14 cellular contexts compared by ENCODE assay signal in the genomic region with DNA sequence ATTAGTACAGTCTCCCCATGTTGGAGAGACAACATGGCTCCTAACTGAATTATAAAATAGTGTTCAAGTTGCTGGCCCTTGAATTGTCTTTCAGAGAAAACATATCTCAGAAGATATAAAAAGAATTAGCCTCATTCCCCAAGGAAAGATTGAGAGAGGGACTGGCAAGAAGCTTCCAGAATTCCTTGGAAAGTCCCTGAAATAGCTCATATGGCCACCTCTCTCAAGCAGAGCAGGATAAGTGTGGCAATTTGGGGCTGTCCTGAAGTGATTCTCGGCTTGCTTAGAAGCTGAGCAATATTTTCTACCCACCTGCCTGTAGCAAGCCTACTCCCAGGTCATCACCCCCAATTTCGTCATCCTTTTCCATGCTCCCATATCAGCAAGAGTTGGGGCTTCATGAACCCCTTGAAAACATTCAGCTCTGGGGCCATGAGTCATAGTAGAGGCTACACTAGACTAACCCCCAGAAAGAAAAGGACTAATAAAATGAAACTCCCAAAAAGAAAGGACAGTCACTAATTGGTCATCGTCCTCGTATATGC.
"Had no signal": no experiment of that assay in that cellular context is flagged by ENCODE, and none has a peak within 500 bp of the region (broad histone marks: within the 10 kb centered on the region; RNA-seq: fewer than 3 reads in every experiment).

No MANE protein-coding gene starts in this region.

- H3K36me3 Mint-ChIP-seq: mesothelial cell of epicardium, type B pancreatic cell had no signal

- H3K4me3 Mint-ChIP-seq: activated naive CD4-positive, alpha-beta T cell treated with anti-CD3 and anti-CD28 coated beads for 36 hours; activated naive CD8-positive, alpha-beta T cell treated with anti-CD3 and anti-CD28 coated beads, Interleukin-2, amount 50 U/mL, for 24 hours; mesothelial cell of epicardium; type B pancreatic cell had no signal

- H3K27ac Mint-ChIP-seq: activated naive CD4-positive, alpha-beta T cell treated with anti-CD3 and anti-CD28 coated beads for 36 hours; activated naive CD8-positive, alpha-beta T cell treated with anti-CD3 and anti-CD28 coated beads, Interleukin-2, amount 50 U/mL, for 24 hours; mesothelial cell of epicardium; type B pancreatic cell had no signal

- H3K27me3 Mint-ChIP-seq: activated naive CD8-positive, alpha-beta T cell treated with anti-CD3 and anti-CD28 coated beads, Interleukin-2, amount 50 U/mL, for 24 hours; type B pancreatic cell had no signal

- H3K9me3 Mint-ChIP-seq: activated naive CD4-positive, alpha-beta T cell treated with anti-CD3 and anti-CD28 coated beads for 36 hours; activated naive CD8-positive, alpha-beta T cell treated with anti-CD3 and anti-CD28 coated beads, Interleukin-2, amount 50 U/mL, for 24 hours; mesothelial cell of epicardium; type B pancreatic cell had no signal

- H3K4me1 Mint-ChIP-seq: activated naive CD8-positive, alpha-beta T cell treated with anti-CD3 and anti-CD28 coated beads, Interleukin-2, amount 50 U/mL, for 24 hours had no signal

- ATAC-seq: activated naive CD8-positive, alpha-beta T cell treated with anti-CD3 and anti-CD28 coated beads, Interleukin-2, amount 50 U/mL, for 24 hours had no signal

- H3K27ac ChIP-seq: SK-N-MC, VCaP had no signal

- H3K4me3 ChIP-seq: SK-N-MC had no signal

- DNase-seq: activated CD4-positive, alpha-beta T cell treated with anti-CD3 and anti-CD28 coated beads for 1 hour; activated CD4-positive, alpha-beta T cell treated with anti-CD3 and anti-CD28 coated beads, Interleukin-2, amount 50 U/mL, for 4 hours; activated naive CD4-positive, alpha-beta T cell treated with anti-CD3 and anti-CD28 coated beads for 36 hours; activated naive CD8-positive, alpha-beta T cell treated with anti-CD3 and anti-CD28 coated beads, Interleukin-2, amount 50 U/mL, for 24 hours; activated T-cell treated with anti-CD3 and anti-CD28 coated beads for 4 hours; erythroblast; hypothalamus; stimulated activated CD4-positive, alpha-beta T cell treated with anti-CD3 and anti-CD28 coated beads, Interleukin-12 subunit alpha, Interleukin-12 subunit beta, amount 100 ng/mL, for 4 hours; stimulated activated CD4-positive, alpha-beta T cell treated with anti-CD3 and anti-CD28 coated beads, Interleukin-2, amount 100 ng/mL, for 24 hours; T-helper 1 cell had no signal
